ENCODE assay signal across 7 cellular contexts in the genomic region with DNA sequence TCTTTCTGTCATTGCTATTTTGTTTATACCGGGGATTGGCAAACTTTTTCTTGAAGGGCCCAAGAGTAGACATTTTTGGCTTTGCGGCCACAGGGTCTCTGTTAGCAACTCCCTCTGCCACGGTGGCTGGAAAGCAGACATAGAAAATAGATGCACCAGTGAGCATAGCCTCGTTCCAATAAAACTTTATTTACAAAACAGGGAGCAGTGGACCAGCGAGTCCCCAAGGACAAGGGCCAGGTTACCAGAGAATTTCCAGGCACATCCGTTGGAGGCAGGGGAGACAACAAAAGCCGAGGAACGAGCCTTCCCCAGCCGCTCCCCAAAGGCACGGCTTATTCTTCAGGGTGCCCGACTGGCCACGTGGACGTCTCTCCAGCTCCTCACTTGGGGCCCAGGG.
"Had no signal": no experiment of that assay in that cellular context is flagged by ENCODE, and none has a peak within 500 bp of the region (broad histone marks: within the 10 kb centered on the region; RNA-seq: fewer than 3 reads in every experiment).

No MANE protein-coding gene starts in this region.

- H3K27ac ChIP-seq: HL-60, KMS-11 had no signal

- H3K4me2 ChIP-seq: KMS-11 had no signal

- DNase-seq: GOT3, H7, HCEC 1CT, IMR-90, KBM-7 had no signal

- H3K9ac ChIP-seq: KMS-11 had no signal
